In the genomic region with DNA sequence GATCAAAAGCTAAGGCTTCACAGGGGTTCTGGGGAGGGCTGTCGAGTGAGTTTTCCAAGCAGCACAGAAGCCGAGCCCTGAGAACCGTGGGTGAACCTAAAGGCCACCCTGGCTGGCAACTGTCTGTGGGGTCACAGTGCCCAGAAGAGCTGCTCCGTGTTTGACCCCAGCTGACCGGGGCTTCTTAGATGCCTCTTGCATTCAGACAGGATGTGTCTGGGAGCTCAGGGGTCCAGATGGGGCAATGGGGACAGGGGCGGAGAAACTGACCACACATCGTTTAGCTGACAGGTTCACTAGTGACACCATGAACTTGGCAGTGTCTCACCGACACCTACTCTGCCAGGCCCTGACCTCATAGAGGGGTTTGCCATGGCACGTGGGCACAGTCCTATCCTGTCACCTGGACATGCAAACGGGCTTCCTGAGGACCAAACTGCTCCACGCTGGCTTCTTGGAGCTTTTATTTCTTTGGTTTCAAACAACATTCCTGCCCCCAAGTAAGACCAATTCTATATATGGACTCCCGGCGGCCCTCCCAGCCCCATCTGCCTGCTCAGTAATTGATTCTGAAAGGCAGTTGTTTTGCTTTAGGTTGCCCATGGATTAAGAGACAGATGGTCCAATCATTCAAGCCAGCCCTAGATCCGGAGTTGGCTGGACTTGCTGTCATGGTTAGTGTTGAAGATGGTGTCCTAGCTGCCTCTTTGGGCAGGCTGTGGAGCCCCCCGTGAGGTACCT, we compare ENCODE assay signal across 21 cellular contexts. TPM values are rescaled to one million over a fixed set of nuclear protein-coding genes. Genes with fewer than 3 reads are reported as not detected.
DNase-seq lines count a peak whose midpoint lies in the region; ATAC-seq and TF ChIP-seq lines count a peak whose summit lies in the region.
"Had no signal": no experiment of that assay in that cellular context is flagged by ENCODE, and none has a peak within 500 bp of the region (broad histone marks: within the 10 kb centered on the region; RNA-seq: fewer than 3 reads in every experiment).

No MANE protein-coding gene starts in this region.

- no peak overlapping the region for H3K4me3 Mint-ChIP-seq in brain
- H3K4me3 Mint-ChIP-seq: CD4-positive, alpha-beta memory T cell; T-cell had no signal

- TF ChIP-seq CTCF in brain (conservative IDR thresholded peaks at IDR 0.05) (no peak), heart right ventricle (IDR thresholded peaks at IDR 0.05) (no peak)

- no peak overlapping the region for H3K4me3 ChIP-seq in heart right ventricle

- no peaks in the 10 kb centered on the region for H3K9me3 Mint-ChIP-seq in brain
- H3K9me3 Mint-ChIP-seq: CD4-positive, alpha-beta memory T cell; T-cell had no signal

- no peaks in the 10 kb centered on the region for H3K9me3 ChIP-seq in heart right ventricle

- peaks cover 0 to 6% (median 0%) of the 10 kb centered on the region in 9 donors for H3K4me1 ChIP-seq in heart right ventricle

- no peaks in the 10 kb centered on the region for H3K27me3 ChIP-seq in heart right ventricle

- peaks cover 7% of the 10 kb centered on the region for H3K27me3 Mint-ChIP-seq in brain

- DNase-seq in NCI-H524 (lab: John Stamatoyannopoulos, UW) (peak; percentile 75 to 87), posterior vena cava (ENCODE audit: low spot score) (peak; percentile 61), middle frontal gyrus (ENCODE audit: extremely low spot score, low spot score) (no peak), heart right ventricle (no peak), NCI-H1092 treated with DMSO at 0.1 percent for 48 hours (lab: John Stamatoyannopoulos, UW) (no peak)
- DNase-seq: CD4-positive, alpha-beta memory T cell; COR-L47; DMS79 treated with DMSO at 0.1 percent for 48 hours; H7; KBM-7; NCI-H1694 treated with DMSO at 0.1 percent for 48 hours; NCI-H2081; NCI-H2227 treated with DMSO at 0.1 percent for 48 hours; NCI-H510A treated with DMSO at 0.1 percent for 48 hours; NCI-H774; Right ventricle myocardium superior; RPMI8226; T-cell had no signal

- no peak overlapping the region for H3K27ac ChIP-seq in heart right ventricle

- ATAC-seq in heart right ventricle (no peak), GM18907 (IDR thresholded peaks at IDR 0.05; ENCODE audit: unreplicated experiment) (no peak)
- ATAC-seq: T-cell had no signal

- H3K36me3 ChIP-seq in heart right ventricle = no peaks in the 10 kb centered on the region

- peak overlapping the region in 3 of 5 experiments; percentile 24 to 82 (median 52) for H3K27ac Mint-ChIP-seq in brain
- H3K27ac Mint-ChIP-seq: CD4-positive, alpha-beta memory T cell; T-cell had no signal

- peaks cover 41% of the 10 kb centered on the region for H3K4me1 Mint-ChIP-seq in brain
- H3K4me1 Mint-ChIP-seq: CD4-positive, alpha-beta memory T cell; T-cell had no signal

- intact Hi-C loops in posterior vena cava (cut with DNase I) (loop anchor here in 1 of 2 donors (10.0 kb wide), 1 partner anchor 868 kb away; no protein-coding TSS in a partner anchor), heart right ventricle (cut with DNase I) (loop anchor here in 1 of 10 donors (10.0 kb wide), 2 partner anchors 62 to 232 kb away; no protein-coding TSS in a partner anchor)

- 91 to 92% methylated on average over 15 of the region's 15 CpGs for WGBS in heart right ventricle, 2 donors

- peaks cover 60% of the 10 kb centered on the region for H3K36me3 Mint-ChIP-seq in brain
- H3K36me3 Mint-ChIP-seq: CD4-positive, alpha-beta memory T cell; T-cell had no signal

RNA-seq across cellular contexts. Expression of gene WSCD1, which starts 22.2 kb away (rescaled TPM):
- polyA plus RNA-seq in brain (ENCODE audit: insufficient read depth, low read depth, low replicate concordance) (50.7 TPM), heart right ventricle (1 to 10 TPM; 2.5 to 3.9 TPM)
- total RNA-seq in posterior vena cava (1 to 10 TPM; 4.2 to 6.0 TPM), heart right ventricle (10 to 100 TPM in 1 of 10 donors, 1 to 10 TPM in 9; 3.4 to 13.8 (median 4.2) TPM)
- total RNA-seq: MCF 10A had no signal
- polyA plus RNA-seq: CD4-positive, alpha-beta memory T cell had no signal

Comparison
In these comparisons a context has a peak if more than half of its experiments do, and no peak if none do; other contexts are left out.
1. DNase-seq: peak in NCI-H524 (2 of 2) and posterior vena cava (single experiment); none in middle frontal gyrus (single experiment), heart right ventricle (0 of 2) and NCI-H1092 treated with DMSO at 0.1 percent for 48 hours (single experiment).